Comparison of ENCODE assay signal across 2 cellular contexts in genomic region chrX:24475480-24475879, GRCh38.
TF ChIP-seq lines count a peak whose summit lies in the region.

No MANE protein-coding gene starts in this region.

TF ChIP-seq in WTC11, 78 proteins besides CTCF, POLR2A, EP300 and RAD21:
- no peak for TF ChIP-seq ZNF317 (CRISPR knock-in tag; IDR thresholded peaks at IDR 0.05; ENCODE audit: borderline replicate concordance, low read depth)
- 0 out of 2 replicates have a peak, but pooled peaks have one; percentile 6 for TF ChIP-seq ZNF121 (CRISPR knock-in tag; IDR thresholded peaks at IDR 0.05)
- no peak for TF ChIP-seq RELA (CRISPR knock-in tag; IDR thresholded peaks at IDR 0.05; ENCODE audit: borderline replicate concordance)
- no peak for TF ChIP-seq SP1 (CRISPR knock-in tag; conservative IDR thresholded peaks at IDR 0.05)

TF ChIP-seq in HepG2, 621 proteins besides CTCF, POLR2A, EP300 and RAD21:
- TF ChIP-seq IRX3 (CRISPR knock-in tag; IDR thresholded peaks at IDR 0.05; ENCODE audit: borderline replicate concordance, low read depth) (no peak), ZNF619 (CRISPR knock-in tag; IDR thresholded peaks at IDR 0.05) (no peak), HIC2 (CRISPR knock-in tag; IDR thresholded peaks at IDR 0.05; ENCODE audit: low read depth) (no peak), TCF7 (IDR thresholded peaks at IDR 0.05; ENCODE audit: low read depth) (no peak), PCBP1 (IDR thresholded peaks at IDR 0.05; ENCODE audit: borderline replicate concordance, low read depth, low read length) (no peak), ZBTB39 (CRISPR knock-in tag; IDR thresholded peaks at IDR 0.05) (no peak), JUNB (CRISPR knock-in tag; IDR thresholded peaks at IDR 0.05; ENCODE audit: borderline replicate concordance) (no peak), ZNF33B (CRISPR knock-in tag; IDR thresholded peaks at IDR 0.05) (no peak), TRAFD1 (CRISPR knock-in tag; IDR thresholded peaks at IDR 0.05; ENCODE audit: borderline replicate concordance) (no peak), ATAD3A (CRISPR knock-in tag; IDR thresholded peaks at IDR 0.05) (no peak)
